ENCODE assay signal across 1 cellular context in the genomic region with DNA sequence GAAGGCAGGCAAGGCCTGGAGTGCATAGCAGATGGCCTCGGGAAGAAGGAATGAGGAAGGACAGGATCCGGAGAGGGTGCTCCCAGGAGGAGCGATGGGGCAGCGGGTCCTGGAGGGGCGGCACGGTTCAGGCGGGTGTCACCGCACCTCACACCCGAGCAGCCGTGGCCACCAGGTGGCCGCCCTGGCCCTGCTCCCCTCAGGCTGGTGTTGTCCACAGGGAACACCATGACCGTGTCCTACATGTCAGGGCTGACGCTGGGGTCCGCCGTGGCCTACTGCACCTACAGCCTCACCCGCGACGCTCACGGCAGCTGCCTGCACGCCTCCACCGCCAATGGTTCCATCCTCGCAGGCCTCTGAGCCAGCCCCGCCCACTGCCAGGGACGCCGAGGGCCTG.
TF ChIP-seq lines count a peak whose summit lies in the region.

No MANE protein-coding gene starts in this region.

TF ChIP-seq in K562, 482 proteins besides CTCF, POLR2A, EP300 and RAD21:
- TF ChIP-seq ZNF311 (CRISPR knock-in tag; IDR thresholded peaks at IDR 0.05) = no peak
- TF ChIP-seq HNRNPUL1 (IDR thresholded peaks at IDR 0.05; ENCODE audit: low read length) = no peak
- TF ChIP-seq ETS2 (tag; IDR thresholded peaks at IDR 0.05; ENCODE audit: borderline replicate concordance, poor library complexity, severe bottlenecking) = no peak
- TF ChIP-seq, protein P1, sequence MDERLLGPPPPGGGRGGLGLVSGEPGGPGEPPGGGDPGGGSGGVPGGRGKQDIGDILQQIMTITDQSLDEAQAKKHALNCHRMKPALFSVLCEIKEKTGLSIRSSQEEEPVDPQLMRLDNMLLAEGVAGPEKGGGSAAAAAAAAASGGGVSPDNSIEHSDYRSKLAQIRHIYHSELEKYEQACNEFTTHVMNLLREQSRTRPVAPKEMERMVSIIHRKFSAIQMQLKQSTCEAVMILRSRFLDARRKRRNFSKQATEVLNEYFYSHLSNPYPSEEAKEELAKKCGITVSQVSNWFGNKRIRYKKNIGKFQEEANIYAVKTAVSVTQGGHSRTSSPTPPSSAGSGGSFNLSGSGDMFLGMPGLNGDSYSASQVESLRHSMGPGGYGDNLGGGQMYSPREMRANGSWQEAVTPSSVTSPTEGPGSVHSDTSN (CRISPR knock-in tag; IDR thresholded peaks at IDR 0.05; ENCODE audit: low read depth) = no peak
- TF ChIP-seq, protein P1 (tag; conservative IDR thresholded peaks at IDR 0.05; ENCODE audit: low read depth) = no peak
- peak; percentile 84 for TF ChIP-seq ZNF263 (CRISPR knock-in tag; IDR thresholded peaks at IDR 0.05; ENCODE audit: borderline replicate concordance)
- TF ChIP-seq CHD1 (IDR thresholded peaks at IDR 0.05; ENCODE audit: low read length) = no peak
- TF ChIP-seq, protein P2, sequence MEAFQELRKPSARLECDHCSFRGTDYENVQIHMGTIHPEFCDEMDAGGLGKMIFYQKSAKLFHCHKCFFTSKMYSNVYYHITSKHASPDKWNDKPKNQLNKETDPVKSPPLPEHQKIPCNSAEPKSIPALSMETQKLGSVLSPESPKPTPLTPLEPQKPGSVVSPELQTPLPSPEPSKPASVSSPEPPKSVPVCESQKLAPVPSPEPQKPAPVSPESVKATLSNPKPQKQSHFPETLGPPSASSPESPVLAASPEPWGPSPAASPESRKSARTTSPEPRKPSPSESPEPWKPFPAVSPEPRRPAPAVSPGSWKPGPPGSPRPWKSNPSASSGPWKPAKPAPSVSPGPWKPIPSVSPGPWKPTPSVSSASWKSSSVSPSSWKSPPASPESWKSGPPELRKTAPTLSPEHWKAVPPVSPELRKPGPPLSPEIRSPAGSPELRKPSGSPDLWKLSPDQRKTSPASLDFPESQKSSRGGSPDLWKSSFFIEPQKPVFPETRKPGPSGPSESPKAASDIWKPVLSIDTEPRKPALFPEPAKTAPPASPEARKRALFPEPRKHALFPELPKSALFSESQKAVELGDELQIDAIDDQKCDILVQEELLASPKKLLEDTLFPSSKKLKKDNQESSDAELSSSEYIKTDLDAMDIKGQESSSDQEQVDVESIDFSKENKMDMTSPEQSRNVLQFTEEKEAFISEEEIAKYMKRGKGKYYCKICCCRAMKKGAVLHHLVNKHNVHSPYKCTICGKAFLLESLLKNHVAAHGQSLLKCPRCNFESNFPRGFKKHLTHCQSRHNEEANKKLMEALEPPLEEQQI (IDR thresholded peaks at IDR 0.05) = no peak
- no peak for TF ChIP-seq ARHGAP35 (IDR thresholded peaks at IDR 0.05; ENCODE audit: partially characterized antibody)
- no peak for TF ChIP-seq ZNF347 (CRISPR knock-in tag; IDR thresholded peaks at IDR 0.05; ENCODE audit: low read depth)
- no peak for TF ChIP-seq SMARCA5 (IDR thresholded peaks at IDR 0.05)
- no peak for TF ChIP-seq BRD9 (IDR thresholded peaks at IDR 0.05; ENCODE audit: low read depth, partially characterized antibody)
- TF ChIP-seq HDAC6 (IDR thresholded peaks at IDR 0.05; ENCODE audit: low read depth, low read length) = no peak
- no peak for TF ChIP-seq HIVEP1 (CRISPR knock-in tag; IDR thresholded peaks at IDR 0.05)
- TF ChIP-seq MCM5 (IDR thresholded peaks at IDR 0.05; ENCODE audit: low read depth) = no peak
- TF ChIP-seq CC2D1A (IDR thresholded peaks at IDR 0.05) = no peak
- TF ChIP-seq, protein P3, sequence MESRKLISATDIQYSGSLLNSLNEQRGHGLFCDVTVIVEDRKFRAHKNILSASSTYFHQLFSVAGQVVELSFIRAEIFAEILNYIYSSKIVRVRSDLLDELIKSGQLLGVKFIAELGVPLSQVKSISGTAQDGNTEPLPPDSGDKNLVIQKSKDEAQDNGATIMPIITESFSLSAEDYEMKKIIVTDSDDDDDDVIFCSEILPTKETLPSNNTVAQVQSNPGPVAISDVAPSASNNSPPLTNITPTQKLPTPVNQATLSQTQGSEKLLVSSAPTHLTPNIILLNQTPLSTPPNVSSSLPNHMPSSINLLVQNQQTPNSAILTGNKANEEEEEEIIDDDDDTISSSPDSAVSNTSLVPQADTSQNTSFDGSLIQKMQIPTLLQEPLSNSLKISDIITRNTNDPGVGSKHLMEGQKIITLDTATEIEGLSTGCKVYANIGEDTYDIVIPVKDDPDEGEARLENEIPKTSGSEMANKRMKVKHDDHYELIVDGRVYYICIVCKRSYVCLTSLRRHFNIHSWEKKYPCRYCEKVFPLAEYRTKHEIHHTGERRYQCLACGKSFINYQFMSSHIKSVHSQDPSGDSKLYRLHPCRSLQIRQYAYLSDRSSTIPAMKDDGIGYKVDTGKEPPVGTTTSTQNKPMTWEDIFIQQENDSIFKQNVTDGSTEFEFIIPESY (CRISPR knock-in tag; IDR thresholded peaks at IDR 0.05) = peak; percentile 71
- TF ChIP-seq ZNF77 (CRISPR knock-in tag; IDR thresholded peaks at IDR 0.05) = no peak
- no peak for TF ChIP-seq GATAD2A (IDR thresholded peaks at IDR 0.05)
